Comparison of ENCODE assay signal across 8 cellular contexts in genomic region chr15:48940508-48940907, GRCh38. TPM values are rescaled to one million over a fixed set of nuclear protein-coding genes. Genes with fewer than 3 reads are reported as not detected.
DNase-seq lines count a peak whose midpoint lies in the region; ATAC-seq and TF ChIP-seq lines count a peak whose summit lies in the region.

No MANE protein-coding gene starts in this region.

- no peaks in the 10 kb centered on the region for H3K9me3 ChIP-seq in HEK293 (ENCODE audit: control insufficient read depth, insufficient read depth, low read depth, low read length)

- POLR2A ChIA-PET in HEK293 (lab: Yijun Ruan, JAX): no interaction called here

- no peaks in the 10 kb centered on the region for H3K27me3 Mint-ChIP-seq in osteocyte (ENCODE audit: unreplicated experiment)

- H3K36me3 ChIP-seq in HEK293 (ENCODE audit: control insufficient read depth in 2 of 2, insufficient read depth in 1 of 2, low read length in 2 of 2): no peaks in the 10 kb centered on the region

- no peak overlapping the region for H3K27ac Mint-ChIP-seq in osteocyte (ENCODE audit: unreplicated experiment)

- ATAC-seq in GM18861 (IDR thresholded peaks at IDR 0.05; ENCODE audit: unreplicated experiment): peak; percentile 93

- no peaks in the 10 kb centered on the region for H3K36me3 Mint-ChIP-seq in osteocyte (ENCODE audit: unreplicated experiment)

- H3K4me1 Mint-ChIP-seq in osteocyte (ENCODE audit: unreplicated experiment): peaks cover 32% of the 10 kb centered on the region

- peaks cover 3% of the 10 kb centered on the region for H3K9me3 Mint-ChIP-seq in osteocyte (ENCODE audit: unreplicated experiment)

- DNase-seq in OCI-M1 (lab: John Stamatoyannopoulos, UW) (peak; percentile 11), kidney glomerular epithelial cell (lab: John Stamatoyannopoulos, UW) (peak; percentile 66), NCI-H1092 (lab: John Stamatoyannopoulos, UW) (no peak), osteocyte (ENCODE audit: extremely low spot score, unreplicated experiment) (no peak), iPS-NIHi7 (ENCODE audit: extremely low spot score) (no peak), CD1c-positive myeloid dendritic cell (ENCODE audit: extremely low spot score) (no peak)

- no peak for TF ChIP-seq CTCF in HEK293 (tag by site-specific recombination; IDR thresholded peaks at IDR 0.05)
- TF ChIP-seq CTCF in osteocyte (IDR thresholded peaks at IDR 0.05): no peak

- H3K27ac ChIP-seq in HEK293 (ENCODE audit: extremely low read depth, low read depth, low read length): no peak overlapping the region

- H3K4me3 Mint-ChIP-seq in osteocyte (ENCODE audit: unreplicated experiment): no peak overlapping the region

- H3K4me3 ChIP-seq in HEK293 (ENCODE audit: low read depth, low read length): no peak overlapping the region

- CTCF ChIA-PET in HEK293 (lab: Yijun Ruan, JAX): interaction anchor here (0.7 kb wide), 1 partner anchor 395 kb away, joined by 4 read pairs; no protein-coding TSS in a partner anchor

- H3K4me1 ChIP-seq in HEK293 (ENCODE audit: control insufficient read depth, insufficient read depth, low read length): no peaks in the 10 kb centered on the region

TF ChIP-seq in HEK293, 187 proteins besides CTCF, POLR2A, EP300 and RAD21:
- TF ChIP-seq HOXC10 (CRISPR knock-in tag; IDR thresholded peaks at IDR 0.05) (no peak), ZFP3 (tag by site-specific recombination; IDR thresholded peaks at IDR 0.05; ENCODE audit: low read depth) (no peak), INSM2 (tag by site-specific recombination; IDR thresholded peaks at IDR 0.05) (0 out of 2 replicates have a peak, but pooled peaks have one; percentile 46), ATF2 (tag by site-specific recombination; IDR thresholded peaks at IDR 0.05; ENCODE audit: low read depth) (peak; percentile 27; the same call in 1 of the 2 replicates), ZNF670 (tag by site-specific recombination; IDR thresholded peaks at IDR 0.05; ENCODE audit: low read depth) (no peak), SCRT1 (tag by site-specific recombination; IDR thresholded peaks at IDR 0.05; ENCODE audit: borderline replicate concordance) (no peak), ZNF184 (tag by site-specific recombination; IDR thresholded peaks at IDR 0.05) (no peak), ZEB2 (tag by site-specific recombination; IDR thresholded peaks at IDR 0.05) (peak; percentile 61; the same call in 1 of the 2 replicates), GFI1B (tag by site-specific recombination; IDR thresholded peaks at IDR 0.05) (no peak), HIC1 (tag by site-specific recombination; IDR thresholded peaks at IDR 0.05) (peak; percentile 85), ZFHX2 (tag by site-specific recombination; conservative IDR thresholded peaks at IDR 0.05) (0 out of 2 replicates have a peak, but pooled peaks have one; percentile 10), ZNF391 (tag by site-specific recombination; IDR thresholded peaks at IDR 0.05; ENCODE audit: borderline replicate concordance, low read depth) (no peak), ZNF639 (tag by site-specific recombination; IDR thresholded peaks at IDR 0.05) (peak; percentile 69; the same call in 1 of the 2 replicates), SP3 (tag by site-specific recombination; IDR thresholded peaks at IDR 0.05) (no peak), SP7 (tag by site-specific recombination; IDR thresholded peaks at IDR 0.05) (peak; percentile 52), ZNF146 (tag by site-specific recombination; IDR thresholded peaks at IDR 0.05) (no peak), PRDM4 (tag by site-specific recombination; IDR thresholded peaks at IDR 0.05) (0 out of 2 replicates have a peak, but pooled peaks have one; percentile 19), ZNF610 (tag by site-specific recombination; IDR thresholded peaks at IDR 0.05; ENCODE audit: borderline replicate concordance) (no peak), ZNF629 (tag by site-specific recombination; IDR thresholded peaks at IDR 0.05) (peak; percentile 95), ZFP37 (tag by site-specific recombination; IDR thresholded peaks at IDR 0.05) (no peak), ZNF623 (tag by site-specific recombination; IDR thresholded peaks at IDR 0.05) (no peak), ZBTB21 (tag by site-specific recombination; IDR thresholded peaks at IDR 0.05) (peak; percentile 85)

RNA-seq across cellular contexts. Expression of gene SHC4, which starts 23.2 kb away (rescaled TPM):
- 4.2 and 4.6 TPM in 2 replicates for total RNA-seq in osteocyte

Comparison
In these comparisons a context has a peak if more than half of its experiments do, and no peak if none do; other contexts are left out.
1. DNase-seq: peak in OCI-M1 (single experiment) and kidney glomerular epithelial cell (single experiment); none in NCI-H1092 (single experiment), osteocyte (single experiment), iPS-NIHi7 (single experiment) and CD1c-positive myeloid dendritic cell (single experiment).